1 cellular context compared by ENCODE assay signal in genomic region chr5:80487444-80487828, GRCh38.
TF ChIP-seq lines count a peak whose summit lies in the region.

No MANE protein-coding gene starts in this region.

TF ChIP-seq in HepG2, 621 proteins besides CTCF, POLR2A, EP300 and RAD21:
- TF ChIP-seq AHDC1 (CRISPR knock-in tag; IDR thresholded peaks at IDR 0.05; ENCODE audit: borderline replicate concordance) (0 out of 2 replicates have a peak, but pooled peaks have one; percentile 23), ZNF670 (CRISPR knock-in tag; IDR thresholded peaks at IDR 0.05; ENCODE audit: borderline replicate concordance) (0 out of 2 replicates have a peak, but pooled peaks have one; percentile 7), HOXA5 (CRISPR knock-in tag; IDR thresholded peaks at IDR 0.05) (no peak), ZBTB37 (CRISPR knock-in tag; IDR thresholded peaks at IDR 0.05) (0 out of 2 replicates have a peak, but pooled peaks have one; percentile 63), ZNF292 (CRISPR knock-in tag; IDR thresholded peaks at IDR 0.05; ENCODE audit: borderline replicate concordance, low read depth) (peak; percentile 31; the same call in 1 of the 2 replicates), ZNF460 (CRISPR knock-in tag; IDR thresholded peaks at IDR 0.05; ENCODE audit: borderline replicate concordance) (peak; percentile 71; the same call in 1 of the 2 replicates), KAT8 (CRISPR knock-in tag; IDR thresholded peaks at IDR 0.05) (no peak), ZNF816 (CRISPR knock-in tag; IDR thresholded peaks at IDR 0.05; ENCODE audit: borderline replicate concordance) (0 out of 2 replicates have a peak, but pooled peaks have one; percentile 1), ZNF362 (CRISPR knock-in tag; IDR thresholded peaks at IDR 0.05; ENCODE audit: borderline replicate concordance) (peak; percentile 4; the same call in 1 of the 2 replicates), PRPF4 (IDR thresholded peaks at IDR 0.05; ENCODE audit: low read depth, low read length, poor library complexity, severe bottlenecking) (peak; percentile 78), CEBPZ (IDR thresholded peaks at IDR 0.05; ENCODE audit: low read length) (no peak), NCOA1 (CRISPR knock-in tag; IDR thresholded peaks at IDR 0.05) (0 out of 2 replicates have a peak, but pooled peaks have one; percentile 6), FOXJ3 (CRISPR knock-in tag; IDR thresholded peaks at IDR 0.05; ENCODE audit: borderline replicate concordance) (peak; percentile 33; the same call in 1 of the 2 replicates), ZBTB38 (CRISPR knock-in tag; IDR thresholded peaks at IDR 0.05) (peak; percentile 41; the same call in 1 of the 2 replicates), RORA (CRISPR knock-in tag; IDR thresholded peaks at IDR 0.05) (no peak)
TF ChIP-seq in HepG2: peak in this region for 11.
